ENCODE assay signal across 26 cellular contexts in genomic region chr15:62519900-62520299, GRCh38.
"Had no signal": no experiment of that assay in that cellular context is flagged by ENCODE, and none has a peak within 500 bp of the region (broad histone marks: within the 10 kb centered on the region; RNA-seq: fewer than 3 reads in every experiment).

No MANE protein-coding gene starts in this region.

- H3K4me3 Mint-ChIP-seq: activated CD8-positive, alpha-beta memory T cell treated with anti-CD3 and anti-CD28 coated beads, Interleukin-2, amount 10 ng/mL, durations not matched to agents 7 days and 5 days; activated naive CD8-positive, alpha-beta T cell treated with anti-CD3 and anti-CD28 coated beads, Interleukin-2, amount 10 ng/mL, durations not matched to agents 7 days and 5 days; immature natural killer cell; mesothelial cell of epicardium; naive B cell; T-helper 2 cell treated with Interferon-gamma antibody and Interleukin-4, amounts not matched to agents 5 μg/mL and 100 μg/mL, for 36 hours had no signal

- ATAC-seq: activated CD8-positive, alpha-beta memory T cell treated with anti-CD3 and anti-CD28 coated beads, Interleukin-2, amount 10 ng/mL, durations not matched to agents 7 days and 5 days; foreskin keratinocyte; heart left ventricle; left colon; right lobe of liver had no signal

- H3K27ac ChIP-seq: esophagus muscularis mucosa, foreskin keratinocyte, heart left ventricle, ovary, right lobe of liver, stomach, thyroid gland, upper lobe of left lung, vagina had no signal

- H3K36me3 ChIP-seq: esophagus muscularis mucosa, heart left ventricle, ovary, right lobe of liver, stomach, thyroid gland, upper lobe of left lung, vagina had no signal

- H3K9me3 Mint-ChIP-seq: activated naive CD8-positive, alpha-beta T cell treated with anti-CD3 and anti-CD28 coated beads, Interleukin-2, amount 10 ng/mL, durations not matched to agents 7 days and 5 days; immature natural killer cell; mesothelial cell of epicardium; naive B cell; T-helper 2 cell treated with Interferon-gamma antibody and Interleukin-4, amounts not matched to agents 5 μg/mL and 100 μg/mL, for 36 hours had no signal

- H3K4me1 ChIP-seq: esophagus muscularis mucosa, foreskin keratinocyte, right lobe of liver, stomach, upper lobe of left lung, vagina had no signal

- H3K9me3 ChIP-seq: esophagus muscularis mucosa, heart left ventricle, ovary, right lobe of liver, stomach, thyroid gland, upper lobe of left lung, vagina had no signal

- H3K27me3 ChIP-seq: esophagus muscularis mucosa, heart left ventricle, ovary, right lobe of liver, stomach, thyroid gland, upper lobe of left lung, vagina had no signal

- DNase-seq: activated CD4-positive, alpha-beta T cell treated with anti-CD3 and anti-CD28 coated beads, Interleukin-2, amount 50 U/mL, for 4 hours; activated CD8-positive, alpha-beta memory T cell treated with anti-CD3 and anti-CD28 coated beads, Interleukin-2, amount 10 ng/mL, durations not matched to agents 7 days and 5 days; activated gamma-delta T cell treated with Interleukin-2 at 50 U/mL for 16 hours; activated naive CD8-positive, alpha-beta T cell treated with anti-CD3 and anti-CD28 coated beads, Interleukin-2, amount 10 ng/mL, durations not matched to agents 7 days and 5 days; amygdala; caudate nucleus; foreskin keratinocyte; heart left ventricle; hypothalamus; immature natural killer cell; kidney; left colon; mammary epithelial cell; naive B cell; ovary; right lobe of liver; SHP77 treated with DMSO at 0.1 percent for 48 hours; stomach; T-helper 1 cell; thyroid gland; upper lobe of left lung had no signal

- H3K27ac Mint-ChIP-seq: activated CD8-positive, alpha-beta memory T cell treated with anti-CD3 and anti-CD28 coated beads, Interleukin-2, amount 10 ng/mL, durations not matched to agents 7 days and 5 days; activated naive CD8-positive, alpha-beta T cell treated with anti-CD3 and anti-CD28 coated beads, Interleukin-2, amount 10 ng/mL, durations not matched to agents 7 days and 5 days; immature natural killer cell; mesothelial cell of epicardium; naive B cell; progenitor cell of endocrine pancreas; T-helper 2 cell treated with Interferon-gamma antibody and Interleukin-4, amounts not matched to agents 5 μg/mL and 100 μg/mL, for 36 hours had no signal

- H3K4me3 ChIP-seq: esophagus muscularis mucosa, heart left ventricle, ovary, right lobe of liver, stomach, thyroid gland, upper lobe of left lung, vagina had no signal

- H3K36me3 Mint-ChIP-seq: activated CD8-positive, alpha-beta memory T cell treated with anti-CD3 and anti-CD28 coated beads, Interleukin-2, amount 10 ng/mL, durations not matched to agents 7 days and 5 days; activated naive CD8-positive, alpha-beta T cell treated with anti-CD3 and anti-CD28 coated beads, Interleukin-2, amount 10 ng/mL, durations not matched to agents 7 days and 5 days; immature natural killer cell; mesothelial cell of epicardium; naive B cell had no signal

- H3K4me1 Mint-ChIP-seq: activated CD8-positive, alpha-beta memory T cell treated with anti-CD3 and anti-CD28 coated beads, Interleukin-2, amount 10 ng/mL, durations not matched to agents 7 days and 5 days; activated naive CD8-positive, alpha-beta T cell treated with anti-CD3 and anti-CD28 coated beads, Interleukin-2, amount 10 ng/mL, durations not matched to agents 7 days and 5 days; immature natural killer cell; naive B cell had no signal
